In genomic region chr4:146490106-146490505, GRCh38 we compare ENCODE assay signal across 27 cellular contexts.
"Had no signal": no experiment of that assay in that cellular context is flagged by ENCODE, and none has a peak within 500 bp of the region (broad histone marks: within the 10 kb centered on the region; RNA-seq: fewer than 3 reads in every experiment).

No MANE protein-coding gene starts in this region.

- ATAC-seq: activated CD4-positive, alpha-beta T cell treated with anti-CD3 and anti-CD28 coated beads for 36 hours; activated naive CD8-positive, alpha-beta T cell treated with anti-CD3 and anti-CD28 coated beads, Interleukin-2, amount 50 U/mL, for 24 hours; body of pancreas; heart left ventricle; T-helper 17 cell had no signal

- H3K27ac ChIP-seq: adrenal gland, body of pancreas, epithelial cell of prostate, esophagus squamous epithelium, heart left ventricle had no signal

- H3K9me3 ChIP-seq: adrenal gland, body of pancreas, esophagus squamous epithelium had no signal

- H3K27me3 ChIP-seq: adrenal gland, body of pancreas, esophagus squamous epithelium, heart left ventricle had no signal

- H3K4me1 ChIP-seq: esophagus squamous epithelium had no signal

- DNase-seq: activated CD4-positive, alpha-beta memory T cell treated with anti-CD3 and anti-CD28 coated beads for 36 hours; activated CD4-positive, alpha-beta T cell treated with anti-CD3 and anti-CD28 coated beads for 36 hours; activated CD4-positive, alpha-beta T cell treated with anti-CD3 and anti-CD28 coated beads, Interleukin-2, amount 10 ng/mL, durations not matched to agents 24 days and 14 days; activated CD4-positive, CD25-positive, alpha-beta regulatory T cell; activated CD4-positive, CD25-positive, alpha-beta regulatory T cell treated with anti-CD3 and anti-CD28 coated beads, Interleukin-2, amount 50 U/mL, for 72 hours; activated CD8-positive, alpha-beta memory T cell treated with anti-CD3 and anti-CD28 coated beads, Interleukin-2, amount 50 U/mL, for 48 hours; activated effector memory CD4-positive, alpha-beta T cell treated with anti-CD3 and anti-CD28 coated beads, Interleukin-2, amount 50 U/mL, for 16 hours; activated naive CD4-positive, alpha-beta T cell treated with anti-CD3 and anti-CD28 coated beads for 36 hours; activated naive CD8-positive, alpha-beta T cell treated with anti-CD3 and anti-CD28 coated beads for 36 hours; activated naive CD8-positive, alpha-beta T cell treated with anti-CD3 and anti-CD28 coated beads, Interleukin-2, amount 50 U/mL, for 24 hours; activated T-cell treated with anti-CD3 and anti-CD28 coated beads for 4 hours; activated T-cell treated with anti-CD3 and anti-CD28 coated beads, Interleukin-2, amount 50 U/mL, for 24 hours; adrenal gland; amygdala; aorta; body of pancreas; caudate nucleus; cortex of kidney; dermis blood vessel endothelial cell; effector CD4-positive, alpha-beta T cell; esophagus squamous epithelium; glutamatergic neuron; heart left ventricle; T-helper 1 cell; T-helper 17 cell; T1000 had no signal

- H3K36me3 ChIP-seq: adrenal gland had no signal

- H3K4me3 ChIP-seq: adrenal gland, body of pancreas, esophagus squamous epithelium, heart left ventricle had no signal
